19 cellular contexts compared by ENCODE assay signal in the genomic region with DNA sequence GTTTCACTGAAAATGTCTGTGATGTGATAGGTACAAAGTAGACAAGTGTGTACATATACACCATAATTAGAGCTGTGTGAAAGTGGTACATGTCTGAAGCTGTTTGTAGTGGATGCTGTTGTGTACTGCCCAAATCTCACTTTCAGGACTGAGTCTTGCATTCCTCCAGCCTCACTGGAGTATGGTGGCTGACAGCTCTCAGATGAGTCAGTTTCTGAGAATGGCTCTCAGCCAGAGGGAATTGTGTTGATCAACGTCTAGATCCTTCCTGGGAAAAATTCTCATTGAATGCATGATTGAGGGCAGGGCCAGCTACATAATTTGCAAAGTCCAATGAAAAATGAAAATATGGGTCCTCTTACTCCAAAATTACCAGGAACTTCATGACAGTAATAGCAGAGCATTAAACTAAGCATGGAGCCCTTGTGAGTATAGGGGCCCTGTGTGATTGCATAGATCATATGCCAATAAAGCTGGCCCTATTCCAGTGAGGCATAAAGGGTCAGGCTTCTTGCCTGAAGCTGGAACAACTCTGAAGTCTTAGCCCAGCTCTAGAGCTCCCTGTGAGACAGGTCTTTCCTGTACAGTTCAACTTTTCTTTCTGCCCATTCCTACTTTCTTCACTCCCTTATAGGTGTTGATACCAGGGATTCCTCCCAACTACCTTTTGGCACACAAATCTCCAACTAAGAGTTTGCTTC. TPM values are rescaled to one million over a fixed set of nuclear protein-coding genes. Genes with fewer than 3 reads are reported as not detected.
DNase-seq lines count a peak whose midpoint lies in the region; ATAC-seq and TF ChIP-seq lines count a peak whose summit lies in the region.
"Had no signal": no experiment of that assay in that cellular context is flagged by ENCODE, and none has a peak within 500 bp of the region (broad histone marks: within the 10 kb centered on the region; RNA-seq: fewer than 3 reads in every experiment).

No MANE protein-coding gene starts in this region.

- H3K4me1 ChIP-seq in adipocyte (ENCODE audit: control insufficient read depth, insufficient read depth, low read length) = peaks cover 23% of the 10 kb centered on the region

- peaks cover 5% of the 10 kb centered on the region for H3K27me3 ChIP-seq in adipocyte (replicated peaks; ENCODE audit: control insufficient read depth, insufficient read depth, low read length)
- H3K27me3 ChIP-seq: ovary had no signal

- no peaks in the 10 kb centered on the region for H3K9me3 ChIP-seq in adipocyte (ENCODE audit: control insufficient read depth, low read length)
- H3K9me3 ChIP-seq: A549, ovary, thoracic aorta had no signal

- TF ChIP-seq CTCF in natural killer cell (IDR thresholded peaks at IDR 0.05) = no peak
- no peak for TF ChIP-seq CTCF in foreskin fibroblast (IDR thresholded peaks at IDR 0.05; ENCODE audit: low read depth, low read length)

- DNase-seq in natural killer cell = no peak
- DNase-seq in natural killer cell treated with Interleukin-12 subunit alpha and Interleukin-12 subunit beta and Interleukin-15 and Interleukin-18, amount 100 ng/mL, for 72 hours (ENCODE audit: low spot score) = no peak
- DNase-seq in adipocyte (ENCODE audit: low read depth) = peak; percentile 24
- DNase-seq in foreskin fibroblast = peak; percentile 63 to 85
- no peak for DNase-seq in NCI-H2171 (lab: John Stamatoyannopoulos, UW)
- no peak for DNase-seq in NCI-H526 (lab: John Stamatoyannopoulos, UW)
- DNase-seq in NCI-H774 (lab: John Stamatoyannopoulos, UW) = no peak
- DNase-seq: activated CD4-positive, alpha-beta T cell treated with anti-CD3 and anti-CD28 coated beads, Interleukin-2, amount 50 U/mL, for 48 hours; activated effector memory CD4-positive, alpha-beta T cell treated with Interleukin-2 at 50 U/mL for 16 hours; Calu3; endodermal cell; NCI-H2227 treated with DMSO at 0.1 percent for 48 hours; ovary; PC-9 had no signal

- H3K4me1 Mint-ChIP-seq in natural killer cell = peaks cover 30 to 35% of the 10 kb centered on the region in 2 donors
- peaks cover 27 to 34% of the 10 kb centered on the region in 2 donors for H3K4me1 Mint-ChIP-seq in natural killer cell treated with Interleukin-12 subunit alpha and Interleukin-12 subunit beta and Interleukin-15 and Interleukin-18, amount 100 ng/mL, for 72 hours (ENCODE audit: low read depth in 2 of 2)

- H3K4me3 ChIP-seq in adipocyte (ENCODE audit: low read length) (no peak overlapping the region), foreskin fibroblast (ENCODE audit: low read depth in 1 of 2, low read length in 2 of 2) (no peak overlapping the region)
- H3K4me3 ChIP-seq: A549, cardiac muscle cell, ovary, PC-9, thoracic aorta had no signal

- intact Hi-C loops in natural killer cell (cut with micrococcal nuclease) = no loop called here

- no peak overlapping the region for H3K9ac ChIP-seq in adipocyte (ENCODE audit: low read length)

- ATAC-seq in natural killer cell (no peak), HG03520 (IDR thresholded peaks at IDR 0.05; ENCODE audit: unreplicated experiment) (no peak)
- no peak for ATAC-seq in natural killer cell treated with Interleukin-12 subunit alpha and Interleukin-12 subunit beta and Interleukin-15 and Interleukin-18, amount 100 ng/mL, for 72 hours
- ATAC-seq: A549 had no signal

- no peaks in the 10 kb centered on the region for H3K36me3 Mint-ChIP-seq in natural killer cell
- no peaks in the 10 kb centered on the region for H3K36me3 Mint-ChIP-seq in natural killer cell treated with Interleukin-12 subunit alpha and Interleukin-12 subunit beta and Interleukin-15 and Interleukin-18, amount 100 ng/mL, for 72 hours

- H3K9me3 Mint-ChIP-seq in natural killer cell = no peaks in the 10 kb centered on the region
- no peaks in the 10 kb centered on the region for H3K9me3 Mint-ChIP-seq in natural killer cell treated with Interleukin-12 subunit alpha and Interleukin-12 subunit beta and Interleukin-15 and Interleukin-18, amount 100 ng/mL, for 72 hours
- H3K9me3 Mint-ChIP-seq: endodermal cell; T-helper 2 cell treated with Interferon-gamma antibody and Interleukin-4, amounts not matched to agents 5 μg/mL and 100 μg/mL, for 36 hours had no signal

- H3K27ac Mint-ChIP-seq in natural killer cell = no peak overlapping the region
- H3K27ac Mint-ChIP-seq in natural killer cell treated with Interleukin-12 subunit alpha and Interleukin-12 subunit beta and Interleukin-15 and Interleukin-18, amount 100 ng/mL, for 72 hours = no peak overlapping the region
- H3K27ac Mint-ChIP-seq: endodermal cell; T-helper 2 cell treated with Interferon-gamma antibody and Interleukin-4, amounts not matched to agents 5 μg/mL and 100 μg/mL, for 36 hours had no signal

- H3K36me3 ChIP-seq in adipocyte (ENCODE audit: control insufficient read depth, insufficient read depth, low read length, severe bottlenecking) = no peaks in the 10 kb centered on the region
- H3K36me3 ChIP-seq: cardiac muscle cell, ovary, thoracic aorta had no signal

- peak overlapping the region; percentile 6 for H3K4me3 Mint-ChIP-seq in natural killer cell
- H3K4me3 Mint-ChIP-seq in natural killer cell treated with Interleukin-12 subunit alpha and Interleukin-12 subunit beta and Interleukin-15 and Interleukin-18, amount 100 ng/mL, for 72 hours = no peak overlapping the region
- H3K4me3 Mint-ChIP-seq: endodermal cell; T-helper 2 cell treated with Interferon-gamma antibody and Interleukin-4, amounts not matched to agents 5 μg/mL and 100 μg/mL, for 36 hours had no signal

- peaks cover 0 to 17% of the 10 kb centered on the region in 2 donors for H3K27me3 Mint-ChIP-seq in natural killer cell (ENCODE audit: low read depth in 2 of 2)
- H3K27me3 Mint-ChIP-seq in natural killer cell treated with Interleukin-12 subunit alpha and Interleukin-12 subunit beta and Interleukin-15 and Interleukin-18, amount 100 ng/mL, for 72 hours = no peaks in the 10 kb centered on the region

RNA-seq across cellular contexts. Expression of a gene that starts 10.8 kb away (rescaled TPM):
- total RNA-seq in natural killer cell = 10 to 100 TPM; 14.9 to 20.3 (median 16.2) TPM
- total RNA-seq in natural killer cell treated with Interleukin-12 subunit alpha and Interleukin-12 subunit beta and Interleukin-15 and Interleukin-18, amount 100 ng/mL, for 72 hours = 10 to 100 TPM in 1 of 2 donors, 1 to 10 TPM in 1; 9.1 to 11.1 TPM

Comparison
In these comparisons a context has a peak if more than half of its experiments do, and no peak if none do; other contexts are left out.
1. DNase-seq: peak in adipocyte (single experiment) and foreskin fibroblast (2 of 2); none in natural killer cell (single experiment), natural killer cell treated with Interleukin-12 subunit alpha and Interleukin-12 subunit beta and Interleukin-15 and Interleukin-18, amount 100 ng/mL, for 72 hours (single experiment), NCI-H2171 (single experiment), NCI-H526 (0 of 2) and NCI-H774 (single experiment).